Comparison of ENCODE assay signal across 1 cellular context in the genomic region with DNA sequence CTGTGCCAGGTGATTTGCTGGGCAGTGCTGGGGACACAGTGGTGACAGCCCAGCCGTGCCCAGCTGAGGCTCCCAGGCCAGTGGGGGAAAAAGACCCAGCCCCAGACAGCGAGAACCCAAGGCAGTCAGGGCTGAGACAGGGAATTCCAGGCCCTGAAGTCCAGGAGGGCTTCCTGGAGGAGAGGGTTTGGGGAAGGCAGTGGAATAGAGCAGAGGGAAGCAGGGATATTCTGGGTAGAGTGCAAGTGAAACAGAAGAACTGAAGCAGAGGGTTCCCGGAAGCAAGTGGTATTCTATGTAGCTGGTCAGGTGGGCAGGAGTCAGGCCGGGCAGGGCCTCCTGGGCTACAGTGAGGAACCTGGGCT.
TF ChIP-seq lines count a peak whose summit lies in the region.

No MANE protein-coding gene starts in this region.

TF ChIP-seq in HepG2, 621 proteins besides CTCF, POLR2A, EP300 and RAD21:
- TF ChIP-seq NR2F6 (IDR thresholded peaks at IDR 0.05) (no peak), NR2F6 (CRISPR knock-in tag; IDR thresholded peaks at IDR 0.05) (0 out of 2 replicates have a peak, but pooled peaks have one; percentile 2), ZFP36 (IDR thresholded peaks at IDR 0.05; ENCODE audit: borderline replicate concordance, low read depth, low read length, partially characterized antibody) (peak; percentile 92), KDM1A (CRISPR knock-in tag; IDR thresholded peaks at IDR 0.05) (0 out of 2 replicates have a peak, but pooled peaks have one; percentile 10), ZMYM3 (CRISPR knock-in tag; IDR thresholded peaks at IDR 0.05) (peak; percentile 87; the same call in 1 of the 2 replicates), ZNF768 (CRISPR knock-in tag; IDR thresholded peaks at IDR 0.05) (peak; percentile 41; the same call in 1 of the 2 replicates)
- TF ChIP-seq, protein P1, sequence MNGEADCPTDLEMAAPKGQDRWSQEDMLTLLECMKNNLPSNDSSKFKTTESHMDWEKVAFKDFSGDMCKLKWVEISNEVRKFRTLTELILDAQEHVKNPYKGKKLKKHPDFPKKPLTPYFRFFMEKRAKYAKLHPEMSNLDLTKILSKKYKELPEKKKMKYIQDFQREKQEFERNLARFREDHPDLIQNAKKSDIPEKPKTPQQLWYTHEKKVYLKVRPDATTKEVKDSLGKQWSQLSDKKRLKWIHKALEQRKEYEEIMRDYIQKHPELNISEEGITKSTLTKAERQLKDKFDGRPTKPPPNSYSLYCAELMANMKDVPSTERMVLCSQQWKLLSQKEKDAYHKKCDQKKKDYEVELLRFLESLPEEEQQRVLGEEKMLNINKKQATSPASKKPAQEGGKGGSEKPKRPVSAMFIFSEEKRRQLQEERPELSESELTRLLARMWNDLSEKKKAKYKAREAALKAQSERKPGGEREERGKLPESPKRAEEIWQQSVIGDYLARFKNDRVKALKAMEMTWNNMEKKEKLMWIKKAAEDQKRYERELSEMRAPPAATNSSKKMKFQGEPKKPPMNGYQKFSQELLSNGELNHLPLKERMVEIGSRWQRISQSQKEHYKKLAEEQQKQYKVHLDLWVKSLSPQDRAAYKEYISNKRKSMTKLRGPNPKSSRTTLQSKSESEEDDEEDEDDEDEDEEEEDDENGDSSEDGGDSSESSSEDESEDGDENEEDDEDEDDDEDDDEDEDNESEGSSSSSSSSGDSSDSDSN (CRISPR knock-in tag; IDR thresholded peaks at IDR 0.05) = no peak
TF ChIP-seq in HepG2: peak in this region for 5.
